ENCODE assay signal across 30 cellular contexts in the genomic region with DNA sequence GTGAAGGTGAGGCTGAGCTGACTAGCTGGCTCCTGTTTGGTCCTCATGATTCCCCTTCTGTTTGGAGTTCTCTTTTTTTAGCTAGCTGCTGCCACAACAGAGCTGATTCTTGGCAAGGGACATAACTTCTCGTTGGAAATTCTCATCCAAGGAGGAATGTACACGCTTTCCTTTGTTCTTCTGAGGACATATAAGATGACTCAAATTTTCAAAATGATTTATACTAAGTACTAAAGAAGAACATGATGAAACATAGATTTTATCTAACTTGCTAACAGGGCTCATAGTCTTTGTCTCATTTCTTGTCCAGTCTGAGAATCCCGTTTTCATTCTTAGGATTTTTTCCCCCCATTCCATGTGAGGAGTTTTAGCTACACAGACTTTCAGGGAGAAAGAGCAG. TPM values are rescaled to one million over a fixed set of nuclear protein-coding genes. Genes with fewer than 3 reads are reported as not detected.
DNase-seq lines count a peak whose midpoint lies in the region; ATAC-seq, FAIRE-seq and TF ChIP-seq lines count a peak whose summit lies in the region.
"Had no signal": no experiment of that assay in that cellular context is flagged by ENCODE, and none has a peak within 500 bp of the region (broad histone marks: within the 10 kb centered on the region; RNA-seq: fewer than 3 reads in every experiment).

No MANE protein-coding gene starts in this region.

- H3K4me1 ChIP-seq in DND-41 (ENCODE audit: insufficient read depth, low read length), result peaks cover 20% of the 10 kb centered on the region
- peaks cover 17% of the 10 kb centered on the region for H3K4me1 ChIP-seq in Karpas-422 (ENCODE audit: low read length)
- peaks cover 5% of the 10 kb centered on the region for H3K4me1 ChIP-seq in astrocyte (ENCODE audit: insufficient read depth, low read length)
- no peaks in the 10 kb centered on the region for H3K4me1 ChIP-seq in prostate gland (replicated peaks)

- H3K9me3 Mint-ChIP-seq in astrocyte (ENCODE audit: unreplicated experiment), result peaks cover 3% of the 10 kb centered on the region

- peaks cover 15% of the 10 kb centered on the region for H4K20me1 ChIP-seq in DND-41 (ENCODE audit: insufficient read depth, low read length)
- H4K20me1 ChIP-seq in Karpas-422 (ENCODE audit: insufficient read depth, low read depth, low read length), result peaks cover 10% of the 10 kb centered on the region; the same call in 1 of the 2 replicates
- H4K20me1 ChIP-seq in astrocyte (ENCODE audit: insufficient read depth, low read length), result peaks cover 12% of the 10 kb centered on the region

- H3K4me2 ChIP-seq in DND-41 (ENCODE audit: insufficient read depth, low read length), result no peak overlapping the region
- H3K4me2 ChIP-seq in Karpas-422 (ENCODE audit: low read depth, low read length, poor library complexity, severe bottlenecking), result no peak overlapping the region
- H3K4me2 ChIP-seq in astrocyte (ENCODE audit: low read length), result no peak overlapping the region
- H3K4me2 ChIP-seq: A549 had no signal

- H3K4me3 ChIP-seq in DND-41 (ENCODE audit: low read depth in 1 of 2, low read length in 2 of 2), result no peak overlapping the region
- H3K4me3 ChIP-seq in Karpas-422 (ENCODE audit: low read length), result no peak overlapping the region
- H3K4me3 ChIP-seq in astrocyte (ENCODE audit: insufficient read depth, low read depth, low read length), result no peak overlapping the region
- no peak overlapping the region for H3K4me3 ChIP-seq in prostate gland
- H3K4me3 ChIP-seq: A549, HAP-1, left ventricle myocardium inferior, suprapubic skin, upper lobe of right lung had no signal

- H3K27me3 ChIP-seq in DND-41 (ENCODE audit: insufficient read depth, low read length, poor library complexity) (no peaks in the 10 kb centered on the region), Karpas-422 (ENCODE audit: low read length) (no peaks in the 10 kb centered on the region), astrocyte (ENCODE audit: insufficient read depth, low read length) (no peaks in the 10 kb centered on the region), prostate gland (replicated peaks; ENCODE audit: insufficient read depth) (no peaks in the 10 kb centered on the region)
- H3K27me3 ChIP-seq: suprapubic skin, upper lobe of right lung had no signal

- H3K9ac ChIP-seq in DND-41 (ENCODE audit: low read depth, low read length) (no peak overlapping the region), Karpas-422 (ENCODE audit: low read length) (no peak overlapping the region), astrocyte (ENCODE audit: low read length) (no peak overlapping the region)

- TF ChIP-seq POLR2A in prostate gland (IDR thresholded peaks at IDR 0.05), result no peak

- peaks cover 17% of the 10 kb centered on the region for H3K27me3 Mint-ChIP-seq in astrocyte (ENCODE audit: low read depth, unreplicated experiment)

- H3K9me2 ChIP-seq in Karpas-422 (replicated peaks; ENCODE audit: insufficient read depth, low read length), result no peaks in the 10 kb centered on the region

- H3K27ac ChIP-seq in DND-41 (ENCODE audit: low read length), result no peak overlapping the region
- no peak overlapping the region for H3K27ac ChIP-seq in Karpas-422 (ENCODE audit: low read length)
- no peak overlapping the region for H3K27ac ChIP-seq in astrocyte (ENCODE audit: low read depth, low read length)
- H3K27ac ChIP-seq in prostate gland, result no peak overlapping the region
- H3K27ac ChIP-seq: A549, left ventricle myocardium inferior, suprapubic skin, upper lobe of right lung, VCaP had no signal

- H3K36me3 ChIP-seq in DND-41 (ENCODE audit: insufficient read depth, low read length) (peaks cover 7% of the 10 kb centered on the region; the same call in 1 of the 2 replicates), Karpas-422 (ENCODE audit: insufficient read depth, low read length) (no peaks in the 10 kb centered on the region), astrocyte (ENCODE audit: insufficient read depth, low read length) (no peaks in the 10 kb centered on the region), prostate gland (no peaks in the 10 kb centered on the region)
- H3K36me3 ChIP-seq: left ventricle myocardium inferior, suprapubic skin, upper lobe of right lung had no signal

- H3K4me1 Mint-ChIP-seq in astrocyte (ENCODE audit: low read depth, unreplicated experiment), result peaks cover 9% of the 10 kb centered on the region

- no peak for DNase-seq in DND-41
- no peak for DNase-seq in Karpas-422
- peak; percentile 5 for DNase-seq in astrocyte (ENCODE audit: low read depth)
- DNase-seq in myocyte (ENCODE audit: low read depth), result peak; percentile 13
- DNase-seq in sciatic nerve (ENCODE audit: low spot score), result no peak
- no peak for DNase-seq in prostate gland (ENCODE audit: low spot score)
- DNase-seq in stimulated activated CD4-positive, alpha-beta T cell treated with anti-CD3 and anti-CD28 coated beads, Interleukin-2, amount 100 ng/mL, for 48 hours, result no peak
- DNase-seq in activated naive CD4-positive, alpha-beta T cell treated with anti-CD3 and anti-CD28 coated beads, Interleukin-2, amount 50 U/mL, for 16 hours, result no peak
- DNase-seq: activated CD4-positive, alpha-beta T cell treated with anti-CD3 and anti-CD28 coated beads for 36 hours; activated naive CD4-positive, alpha-beta T cell treated with anti-CD3 and anti-CD28 coated beads, Interleukin-2, amount 10 ng/mL, durations not matched to agents 7 days and 5 days; amygdala; CD4-positive, alpha-beta memory T cell; left ventricle myocardium inferior; naive thymus-derived CD4-positive, alpha-beta T cell; NCI-H146; NCI-H345; SIG-M5; stimulated activated naive B cell treated with anti-CD40 and anti-IgM and Interleukin-4, amounts not matched to agents 10 μg/mL and 1 μg/mL and 100 μg/mL, for 72 hours; T1000; upper lobe of right lung had no signal

- ATAC-seq in DND-41 (ENCODE audit: insufficient read depth, low read depth) (no peak), sciatic nerve (no peak)
- ATAC-seq: A549; activated CD4-positive, alpha-beta T cell treated with anti-CD3 and anti-CD28 coated beads for 36 hours; activated T-helper 17 cell treated with anti-CD3 and anti-CD28 coated beads, Interleukin-2, amount 50 U/mL, for 72 hours; naive thymus-derived CD4-positive, alpha-beta T cell; Panc1; stimulated activated naive B cell treated with anti-CD40 and anti-IgM and Interleukin-4, amounts not matched to agents 10 μg/mL and 1 μg/mL and 100 μg/mL, for 72 hours; upper lobe of right lung had no signal

- no peak for FAIRE-seq in astrocyte (lab: Jason Lieb, UNC)
- FAIRE-seq: A549, colon, GM12891, islet of Langerhans had no signal

- 37% methylated on average over 3 of the region's 3 CpGs for WGBS in prostate gland

- H3K4me3 Mint-ChIP-seq in astrocyte (ENCODE audit: unreplicated experiment), result no peak overlapping the region
- H3K4me3 Mint-ChIP-seq: activated CD4-positive, alpha-beta T cell treated with anti-CD3 and anti-CD28 coated beads for 36 hours; activated naive CD4-positive, alpha-beta T cell treated with anti-CD3 and anti-CD28 coated beads, Interleukin-2, amount 10 ng/mL, durations not matched to agents 7 days and 5 days; activated T-helper 17 cell treated with anti-CD3 and anti-CD28 coated beads, Interleukin-2, amount 50 U/mL, for 72 hours; CD4-positive, alpha-beta memory T cell; mesothelial cell of epicardium; naive thymus-derived CD4-positive, alpha-beta T cell; stimulated activated naive B cell treated with anti-CD40 and anti-IgM and Interleukin-4, amounts not matched to agents 10 μg/mL and 1 μg/mL and 100 μg/mL, for 72 hours had no signal

- no peaks in the 10 kb centered on the region for H3K9me3 ChIP-seq in DND-41 (ENCODE audit: insufficient read depth, low read length, severe bottlenecking)
- no peaks in the 10 kb centered on the region for H3K9me3 ChIP-seq in Karpas-422 (ENCODE audit: low read length)
- H3K9me3 ChIP-seq in astrocyte (ENCODE audit: insufficient read depth, low read depth, low read length), result no peaks in the 10 kb centered on the region
- H3K9me3 ChIP-seq in prostate gland, result no peaks in the 10 kb centered on the region
- H3K9me3 ChIP-seq: A549, HAP-1, left ventricle myocardium inferior, suprapubic skin, upper lobe of right lung had no signal

- peaks cover 2% of the 10 kb centered on the region for H3K36me3 Mint-ChIP-seq in astrocyte (ENCODE audit: low read depth, unreplicated experiment)

- TF ChIP-seq CTCF in DND-41 (IDR thresholded peaks at IDR 0.05; ENCODE audit: borderline replicate concordance, extremely low read depth, low read length, poor library complexity, severe bottlenecking), result no peak
- TF ChIP-seq CTCF in astrocyte (IDR thresholded peaks at IDR 0.05; ENCODE audit: insufficient read depth, low read depth, low read length), result no peak
- no peak for TF ChIP-seq CTCF in prostate gland (IDR thresholded peaks at IDR 0.05)

- H3K79me2 ChIP-seq in DND-41 (ENCODE audit: insufficient read depth, low read length), result peaks cover 21% of the 10 kb centered on the region
- peaks cover 19% of the 10 kb centered on the region for H3K79me2 ChIP-seq in Karpas-422 (ENCODE audit: low read length)
- peaks cover 16% of the 10 kb centered on the region for H3K79me2 ChIP-seq in astrocyte (ENCODE audit: insufficient read depth, low read length)

- intact Hi-C loops in sciatic nerve (cut with DNase I) (no loop called here), prostate gland (cut with DNase I) (loop anchor here (10.0 kb wide), 1 partner anchor 212 kb away; a partner anchor contains a TSS)

- no peak overlapping the region for H3K27ac Mint-ChIP-seq in astrocyte (ENCODE audit: unreplicated experiment)
- H3K27ac Mint-ChIP-seq: activated CD4-positive, alpha-beta T cell treated with anti-CD3 and anti-CD28 coated beads for 36 hours; activated naive CD4-positive, alpha-beta T cell treated with anti-CD3 and anti-CD28 coated beads, Interleukin-2, amount 10 ng/mL, durations not matched to agents 7 days and 5 days; activated T-helper 17 cell treated with anti-CD3 and anti-CD28 coated beads, Interleukin-2, amount 50 U/mL, for 72 hours; mesothelial cell of epicardium; stimulated activated naive B cell treated with anti-CD40 and anti-IgM and Interleukin-4, amounts not matched to agents 10 μg/mL and 1 μg/mL and 100 μg/mL, for 72 hours had no signal

- H2AFZ ChIP-seq in DND-41 (ENCODE audit: low read depth, low read length) (peak overlapping the region; percentile 22; the same call in 1 of the 2 replicates), Karpas-422 (ENCODE audit: low read length) (0 out of 2 replicates have a peak overlapping the region, but pooled peaks have one; percentile 27), astrocyte (ENCODE audit: low read depth, low read length) (no peak overlapping the region)

RNA-seq across cellular contexts. Expression of a gene that starts 2.9 kb away (rescaled TPM):
- 29.4 and 65.3 TPM in 2 replicates for total RNA-seq in Karpas-422 (2014; rRNA removed; shearing (Covaris generic); ENCODE audit: low replicate concordance)
- total RNA-seq in astrocyte (154 and 155 TPM in 2 replicates), myocyte (118 and 127 TPM in 2 replicates), sciatic nerve (74.6 TPM), prostate gland (10 to 100 TPM; 80.6 to 81.5 TPM)
- polyA plus RNA-seq in myocyte (2012), result 136 TPM

Comparison
In these comparisons a context has a peak if more than half of its experiments do, and no peak if none do; other contexts are left out.
1. DNase-seq: peak in astrocyte (single experiment) and myocyte (single experiment); none in DND-41 (single experiment), Karpas-422 (single experiment), sciatic nerve (single experiment), prostate gland (single experiment), stimulated activated CD4-positive, alpha-beta T cell treated with anti-CD3 and anti-CD28 coated beads, Interleukin-2, amount 100 ng/mL, for 48 hours (0 of 2) and activated naive CD4-positive, alpha-beta T cell treated with anti-CD3 and anti-CD28 coated beads, Interleukin-2, amount 50 U/mL, for 16 hours (single experiment).